Comparison of ENCODE assay signal across 1 cellular context in the genomic region with DNA sequence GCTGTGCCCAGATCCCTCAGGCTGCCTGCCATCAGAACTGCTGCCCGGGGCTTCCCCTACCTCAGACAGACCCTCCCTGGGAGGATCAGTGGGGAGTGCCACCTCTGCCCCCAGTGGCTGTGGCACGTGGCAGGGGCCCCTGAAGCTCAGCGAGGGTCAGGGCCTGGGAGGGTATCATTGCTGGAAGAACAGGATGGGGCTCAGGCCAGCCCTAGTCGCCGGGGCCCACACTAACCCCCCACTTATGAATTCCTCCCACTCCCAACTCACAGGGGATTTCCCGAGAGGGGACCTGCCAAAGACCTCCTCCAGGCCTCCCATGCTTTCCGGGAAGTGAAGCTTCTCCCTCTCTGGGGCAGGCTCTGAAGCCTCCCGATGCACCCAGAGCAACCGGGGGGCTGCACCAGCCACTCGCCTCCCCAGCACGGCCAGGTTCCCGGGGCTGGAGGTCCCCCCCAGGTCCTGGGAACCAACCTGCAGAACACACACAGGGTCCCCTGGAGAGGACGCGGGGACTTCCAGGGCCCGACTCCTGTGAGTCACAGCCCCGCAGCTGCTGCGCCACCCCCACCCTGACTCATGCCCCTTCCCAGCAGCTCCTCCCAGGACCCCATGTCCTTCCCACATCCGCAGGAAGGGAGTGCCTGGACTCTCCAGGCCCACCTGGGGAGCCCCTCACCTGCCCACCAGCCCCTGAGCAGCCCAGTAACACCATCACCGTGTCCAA.
TF ChIP-seq lines count a peak whose summit lies in the region.

No MANE protein-coding gene starts in this region.

TF ChIP-seq in H1, 55 proteins besides CTCF, POLR2A, EP300 and RAD21:
- no peak for TF ChIP-seq PHF8 (conservative IDR thresholded peaks at IDR 0.05; ENCODE audit: low read depth, low read length)
- peak; percentile 10; the same call in 1 of the 2 replicates for TF ChIP-seq POLR2AphosphoS5 (IDR thresholded peaks at IDR 0.05; ENCODE audit: low read depth, low read length)
- TF ChIP-seq TEAD4 (IDR thresholded peaks at IDR 0.05; ENCODE audit: low read depth, low read length), result no peak
- no peak for TF ChIP-seq SAP30 (IDR thresholded peaks at IDR 0.05; ENCODE audit: insufficient read depth, insufficient replicate concordance, low read length)
- no peak for TF ChIP-seq SIX5 (IDR thresholded peaks at IDR 0.05; ENCODE audit: low read depth, low read length)
- TF ChIP-seq RNF2 (IDR thresholded peaks at IDR 0.05; ENCODE audit: borderline replicate concordance, low read depth, low read length, missing control alignments, poor library complexity, severe bottlenecking), result no peak
